8 cellular contexts compared by ENCODE assay signal in the genomic region with DNA sequence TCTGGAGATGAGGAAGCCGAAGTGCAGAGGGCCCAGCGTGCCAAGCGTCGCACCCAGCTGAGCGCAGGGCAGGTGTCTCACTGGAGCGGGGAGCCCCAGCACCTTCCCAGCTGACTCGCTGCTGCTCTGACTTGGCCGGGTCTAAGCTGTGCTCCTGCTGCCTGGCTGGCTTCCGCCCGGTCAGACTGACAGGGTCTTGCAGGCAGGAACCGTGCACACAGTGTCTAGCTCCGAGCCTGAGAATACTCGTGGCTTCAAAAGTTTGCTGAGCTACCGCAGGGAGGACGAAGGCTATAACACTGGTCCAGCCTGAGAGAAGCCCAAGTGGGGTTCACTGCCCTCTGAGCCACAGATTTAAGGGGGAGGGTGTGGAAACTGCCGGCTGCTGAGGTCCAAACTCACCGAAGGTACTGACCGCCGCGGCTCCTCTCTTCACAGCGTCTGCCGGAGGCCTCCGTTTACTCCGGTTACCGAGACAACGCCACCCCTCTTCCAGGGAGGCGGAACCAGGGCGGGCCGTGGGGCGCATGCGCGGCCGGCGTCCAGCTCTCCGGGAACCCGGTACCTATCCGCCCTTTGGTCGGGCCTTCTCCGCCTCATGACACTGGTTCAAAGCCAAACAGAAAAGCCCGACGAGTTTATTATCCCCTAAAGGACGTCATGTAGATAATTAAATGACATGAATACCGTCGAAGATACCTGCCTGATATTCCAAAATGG. TPM values are rescaled to one million over a fixed set of nuclear protein-coding genes. Genes with fewer than 3 reads are reported as not detected.
A peak's percentile ranks its signal among the peaks of the same experiment; 100 is the strongest.
DNase-seq lines count a peak whose midpoint lies in the region; ATAC-seq and TF ChIP-seq lines count a peak whose summit lies in the region.

A gene with protein sequence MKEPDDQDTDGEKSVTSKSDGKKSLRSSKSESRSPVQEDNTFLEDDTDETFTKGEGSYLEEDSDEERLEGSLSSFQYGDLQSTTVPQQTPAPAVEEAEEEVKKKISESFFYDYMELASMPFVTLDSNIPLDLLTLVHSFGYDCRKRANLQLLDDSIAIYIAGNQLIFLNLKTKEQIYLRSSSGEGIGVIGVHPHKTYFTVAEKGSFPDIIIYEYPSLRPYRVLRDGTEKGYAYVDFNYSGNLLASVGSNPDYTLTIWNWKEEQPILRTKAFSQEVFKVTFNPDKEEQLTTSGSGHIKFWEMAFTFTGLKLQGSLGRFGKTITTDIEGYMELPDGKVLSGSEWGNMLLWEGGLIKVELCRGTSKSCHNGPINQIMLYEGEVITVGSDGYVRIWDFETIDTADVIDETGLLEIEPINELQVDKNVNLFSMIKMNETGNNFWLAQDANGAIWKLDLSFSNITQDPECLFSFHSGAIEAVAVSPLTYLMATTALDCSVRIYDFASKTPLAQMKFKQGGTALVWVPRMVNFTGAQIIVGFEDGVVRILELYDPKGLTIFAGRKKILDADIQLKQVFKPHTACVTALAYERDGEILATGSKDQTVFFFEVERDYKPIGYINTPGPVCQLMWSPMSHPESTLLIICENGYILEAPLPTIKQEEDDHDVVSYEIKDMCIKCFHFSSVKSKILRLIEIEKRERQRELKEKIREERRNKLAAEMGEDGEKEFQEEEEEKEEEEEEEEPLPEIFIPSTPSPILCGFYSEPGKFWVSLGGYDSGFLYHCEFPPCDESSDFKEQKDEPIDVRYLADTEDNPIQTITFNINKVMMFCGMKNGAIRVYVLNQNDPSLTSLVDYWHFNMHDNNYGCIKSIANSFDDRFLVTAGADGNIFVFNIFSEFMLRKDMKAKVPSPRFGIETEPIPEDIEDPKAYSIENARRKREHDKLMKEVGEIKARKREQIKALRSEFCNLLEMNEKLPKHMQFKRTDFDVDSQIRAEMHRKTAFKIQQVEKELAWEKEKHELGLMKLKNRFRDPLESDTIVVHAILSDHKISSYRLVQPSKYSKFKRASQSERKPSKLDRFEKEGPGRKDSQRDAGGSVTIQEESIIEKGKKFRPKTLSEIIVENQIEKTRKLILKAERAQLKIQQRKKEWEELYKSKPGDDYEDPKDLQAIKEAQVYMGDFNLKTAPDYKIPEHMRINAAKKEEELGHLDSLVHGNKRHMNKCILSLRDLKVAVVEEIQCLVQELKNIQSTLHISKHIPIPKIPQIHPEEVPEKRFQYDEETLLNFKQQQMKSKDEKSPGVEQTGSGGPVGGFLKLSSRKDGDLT (N-terminal part only) (minus strand): TSS at position 443 of the 720 bp plus-strand sequence. CDS start 7,829 bp downstream, outside the sequence.

- H3K9me3 ChIP-seq in iPS-20b (ENCODE audit: insufficient read depth, low read depth, low read length) (no peaks in the 10 kb centered on the region), gastrocnemius medialis (no peaks in the 10 kb centered on the region)

- TF ChIP-seq CTCF in WTC11 (IDR thresholded peaks at IDR 0.05) (no peak), gastrocnemius medialis (IDR thresholded peaks at IDR 0.05 in 4 of 5, conservative IDR thresholded peaks at IDR 0.05 in 1 of 5) (no peak)

- H3K4me1 ChIP-seq in iPS-20b (ENCODE audit: insufficient read depth, low read length) (no peaks in the 10 kb centered on the region), gastrocnemius medialis (no peaks in the 10 kb centered on the region)

- POLR2A ChIA-PET in WTC11 (lab: Charles Lee) = no interaction called here

- CTCF ChIA-PET in WTC11 (lab: Charles Lee) = interaction anchor here (1.1 to 2.0 kb wide), 4 partner anchors 73 to 304 kb away, joined by 3 to 7 read pairs (median 5); a partner anchor contains a TSS

- intact Hi-C loops in gastrocnemius medialis (cut with DNase I; ENCODE audit: low total_unique reads) = no loop called here

- peaks cover 3% of the 10 kb centered on the region; the same call in 1 of the 2 replicates for H3K27me3 Mint-ChIP-seq in WTC11 (ENCODE audit: low read depth)

- no peaks in the 10 kb centered on the region for H3K36me3 Mint-ChIP-seq in WTC11

- H3K27me3 ChIP-seq in iPS-20b (ENCODE audit: insufficient read depth, low read length) (no peaks in the 10 kb centered on the region), gastrocnemius medialis (no peaks in the 10 kb centered on the region)

- peak within 1 kb of the TSS; percentile 67 for H3K4me3 Mint-ChIP-seq in WTC11

- H3K27ac ChIP-seq in caudate nucleus (ENCODE audit: low read depth, low read length) = no peak within 1 kb of the TSS
- no peak within 1 kb of the TSS for H3K27ac ChIP-seq in iPS-20b (ENCODE audit: low read length)
- H3K27ac ChIP-seq in gastrocnemius medialis = no peak within 1 kb of the TSS

- in situ Hi-C loops in Caki2 (cut with HindIII; ENCODE audit: low pct_unique_long_range_greater_than_20kb, low sequenced_read_pairs) = no loop called here
- in situ Hi-C loops in gastrocnemius medialis (cut with MboI; ENCODE audit: low sequenced_read_pairs in 4 of 4) = no loop called here

- peaks cover 10% of the 10 kb centered on the region; the same call in 1 of the 2 replicates for H3K36me3 ChIP-seq in iPS-20b (ENCODE audit: insufficient read depth, low read depth, low read length)
- H3K36me3 ChIP-seq in gastrocnemius medialis = no peaks in the 10 kb centered on the region

- H3K4me3 ChIP-seq in iPS-20b (ENCODE audit: low read length) = peak within 1 kb of the TSS; percentile 46; the same call in 1 of the 2 replicates
- peak within 1 kb of the TSS; percentile 15 to 28 (median 22) for H3K4me3 ChIP-seq in gastrocnemius medialis

- peaks cover 7% of the 10 kb centered on the region for H3K4me1 Mint-ChIP-seq in WTC11

- no peak within 1 kb of the TSS for H3K9ac ChIP-seq in iPS-20b (ENCODE audit: low read depth, low read length)

- H3K9me3 Mint-ChIP-seq in WTC11 = no peaks in the 10 kb centered on the region

- H3K27ac Mint-ChIP-seq in WTC11 = no peak within 1 kb of the TSS

- TF ChIP-seq POLR2A in gastrocnemius medialis (IDR thresholded peaks at IDR 0.05) = no peak

- DNase-seq in Caki2 (ENCODE audit: low read depth) (peak; percentile 70), WTC11 (ENCODE audit: low spot score) (peak; percentile 92), caudate nucleus (lab: John Stamatoyannopoulos, UW) (peak in 60 of 61 donors; percentile 1 to 83 (median 52)), gastrocnemius medialis (peak; percentile 2 to 39)

- ATAC-seq in WTC11 (peak; percentile 97), gastrocnemius medialis (peak in 1 of 2 donors; percentile 27), HG03039 (IDR thresholded peaks at IDR 0.05; ENCODE audit: unreplicated experiment) (no peak), HG03280 (IDR thresholded peaks at IDR 0.05; ENCODE audit: unreplicated experiment) (no peak), GM21526 (IDR thresholded peaks at IDR 0.05; ENCODE audit: low FRiP score, unreplicated experiment) (no peak)

TF ChIP-seq in WTC11, 78 proteins besides CTCF, POLR2A, EP300 and RAD21:
- TF ChIP-seq GTF2I (CRISPR knock-in tag; conservative IDR thresholded peaks at IDR 0.05) (peak; percentile 75), ZNF121 (CRISPR knock-in tag; IDR thresholded peaks at IDR 0.05) (peak; percentile 99), NFYB (CRISPR knock-in tag; conservative IDR thresholded peaks at IDR 0.05; ENCODE audit: low read depth) (no peak), HMGA2 (CRISPR knock-in tag; IDR thresholded peaks at IDR 0.05) (no peak), ZBTB21 (CRISPR knock-in tag; IDR thresholded peaks at IDR 0.05; ENCODE audit: borderline replicate concordance) (0 out of 2 replicates have a peak, but pooled peaks have one; percentile 25)
- TF ChIP-seq, protein P1, sequence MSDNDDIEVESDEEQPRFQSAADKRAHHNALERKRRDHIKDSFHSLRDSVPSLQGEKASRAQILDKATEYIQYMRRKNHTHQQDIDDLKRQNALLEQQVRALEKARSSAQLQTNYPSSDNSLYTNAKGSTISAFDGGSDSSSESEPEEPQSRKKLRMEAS (CRISPR knock-in tag; IDR thresholded peaks at IDR 0.05) = 0 out of 2 replicates have a peak, but pooled peaks have one; percentile 35
TF ChIP-seq in WTC11: peak in this region for 4.

RNA-seq across cellular contexts. Expression of the gene that starts here (rescaled TPM):
- not detected in 2 replicates for total RNA-seq in Caki2 (2014; rRNA removed; shearing (Covaris generic); ENCODE audit: low replicate concordance)
- 0.90 to 1.0 TPM (median 0.94 TPM) in 3 replicates for total RNA-seq in WTC11 (2021)
- total RNA-seq in gastrocnemius medialis = 1 to 10 TPM in 2 of 4 donors, under 1 TPM in 2; 0.40 to 2.3 (median 0.97) TPM

Comparison
In these comparisons a context has a peak if more than half of its experiments do, and no peak if none do; other contexts are left out.
1. Peak in DNase-seq in Caki2; RNA of the gene not detected or under 1 TPM.
2. DNase-seq: peak in every context shown above with its lines; median percentile 92 in WTC11; 70 in Caki2; 52 in caudate nucleus; 20 in gastrocnemius medialis.